In genomic region chr2:61255580-61256437, GRCh38 we compare ENCODE assay signal across 13 cellular contexts.
DNase-seq lines count a peak whose midpoint lies in the region; ATAC-seq and TF ChIP-seq lines count a peak whose summit lies in the region.
"Had no signal": no experiment of that assay in that cellular context is flagged by ENCODE, and none has a peak within 500 bp of the region (broad histone marks: within the 10 kb centered on the region; RNA-seq: fewer than 3 reads in every experiment).

No MANE protein-coding gene starts in this region.

- CTCF ChIA-PET in activated CD4-positive, alpha-beta memory T cell treated with anti-CD3 and anti-CD28 coated beads for 36 hours (lab: Charles Lee), result no interaction called here
- CTCF ChIA-PET in activated CD4-positive, alpha-beta memory T cell treated with anti-CD3 and anti-CD28 coated beads, Interleukin-2, amount 10 ng/mL, durations not matched to agents 7 days and 5 days (lab: Charles Lee), result interaction anchor here (1.0 to 1.6 kb wide), 3 partner anchors 9 to 78 kb away, joined by 3 to 8 read pairs (median 4); no protein-coding TSS in a partner anchor

- no peak overlapping the region for H2BK120ac ChIP-seq in mesendoderm (ENCODE audit: low read depth, low read length)

- no peak overlapping the region for H2AK5ac ChIP-seq in mesendoderm (ENCODE audit: low read length)

- no peak overlapping the region for H3K23ac ChIP-seq in mesendoderm (ENCODE audit: low read length)

- no peak overlapping the region for H4K5ac ChIP-seq in mesendoderm (ENCODE audit: low read length)

- peaks cover 4% of the 10 kb centered on the region for H3K4me1 Mint-ChIP-seq in activated CD4-positive, alpha-beta memory T cell treated with anti-CD3 and anti-CD28 coated beads for 36 hours (ENCODE audit: low read depth)
- peaks cover 8% of the 10 kb centered on the region for H3K4me1 Mint-ChIP-seq in activated CD4-positive, alpha-beta memory T cell treated with anti-CD3 and anti-CD28 coated beads, Interleukin-2, amount 10 ng/mL, durations not matched to agents 7 days and 5 days

- no CpG with 5 or more reads among the region's 5 CpGs for WGBS in mesendoderm (ENCODE audit: extremely low coverage, insufficient coverage, low lambda C conversion rate)

- H3K36me3 ChIP-seq in SJSA1, result peaks cover 15% of the 10 kb centered on the region
- no peaks in the 10 kb centered on the region for H3K36me3 ChIP-seq in fibroblast of lung (ENCODE audit: control insufficient read depth, insufficient read depth, low read length)
- H3K36me3 ChIP-seq in mesendoderm (ENCODE audit: control insufficient read depth, insufficient read depth, low read length), result peaks cover 1% of the 10 kb centered on the region

- H3K9me3 ChIP-seq in SJSA1 (replicated peaks) (no peaks in the 10 kb centered on the region), fibroblast of lung (ENCODE audit: control insufficient read depth, insufficient read depth, low read depth, low read length) (no peaks in the 10 kb centered on the region)
- H3K9me3 ChIP-seq: SJCRH30 had no signal

- no peak overlapping the region for H3K18ac ChIP-seq in mesendoderm (ENCODE audit: low read length)

- no peaks in the 10 kb centered on the region for H4K20me1 ChIP-seq in fibroblast of lung (ENCODE audit: control insufficient read depth, extremely low read depth, insufficient read depth, low read length)

- H3K4me2 ChIP-seq in fibroblast of lung (ENCODE audit: extremely low read depth, insufficient read depth, low read length) (no peak overlapping the region), mesendoderm (ENCODE audit: low read length) (no peak overlapping the region)

- no peak overlapping the region for H3K4me3 Mint-ChIP-seq in activated CD4-positive, alpha-beta memory T cell treated with anti-CD3 and anti-CD28 coated beads for 36 hours
- H3K4me3 Mint-ChIP-seq in activated CD4-positive, alpha-beta memory T cell treated with anti-CD3 and anti-CD28 coated beads, Interleukin-2, amount 10 ng/mL, durations not matched to agents 7 days and 5 days, result no peak overlapping the region

- no peak for DNase-seq in activated CD4-positive, alpha-beta memory T cell treated with anti-CD3 and anti-CD28 coated beads for 36 hours
- no peak for DNase-seq in activated CD4-positive, alpha-beta memory T cell treated with anti-CD3 and anti-CD28 coated beads, Interleukin-2, amount 10 ng/mL, durations not matched to agents 7 days and 5 days
- DNase-seq in SJSA1 (ENCODE audit: low read depth in 1 of 2, low spot score in 2 of 2) (peak in 1 of 2 experiments; percentile 58), fibroblast of lung (ENCODE audit: low read depth in 2 of 2) (peak; percentile 74 to 92), skeletal muscle cell (ENCODE audit: low read depth) (peak; percentile 58), mesendoderm (no peak)
- DNase-seq: activated CD4-positive, alpha-beta T cell treated with anti-CD3 and anti-CD28 coated beads, Interleukin-2, amount 50 U/mL, for 48 hours; aorta; NCI-H2227 treated with DMSO at 0.1 percent for 48 hours; stimulated activated CD8-positive, alpha-beta memory T cell treated with anti-CD3 and anti-CD28 coated beads, Interleukin-4, amount 100 ng/mL, for 48 hours had no signal

- no peaks in the 10 kb centered on the region for H3K79me1 ChIP-seq in mesendoderm (ENCODE audit: low read length)

- no peak overlapping the region for H4K8ac ChIP-seq in mesendoderm (ENCODE audit: low read depth, low read length)

- H3K4me1 ChIP-seq in SJSA1 (replicated peaks), result peaks cover 16% of the 10 kb centered on the region
- H3K4me1 ChIP-seq in fibroblast of lung (ENCODE audit: control insufficient read depth, extremely low read depth, insufficient read depth, low read length), result peaks cover 3% of the 10 kb centered on the region
- no peaks in the 10 kb centered on the region for H3K4me1 ChIP-seq in mesendoderm (ENCODE audit: control insufficient read depth, low read depth, low read length)

- H3K9ac ChIP-seq in fibroblast of lung (ENCODE audit: insufficient read depth, low read length), result no peak overlapping the region
- H3K9ac ChIP-seq in mesendoderm (ENCODE audit: low read length), result no peak overlapping the region

- H2BK15ac ChIP-seq in mesendoderm (replicated peaks; ENCODE audit: low read depth), result no peak overlapping the region

- no peak overlapping the region for H2AFZ ChIP-seq in fibroblast of lung (ENCODE audit: low read length)

- H3K56ac ChIP-seq in mesendoderm (ENCODE audit: low read length), result no peak overlapping the region

- H3K27me3 Mint-ChIP-seq in activated CD4-positive, alpha-beta memory T cell treated with anti-CD3 and anti-CD28 coated beads for 36 hours, result no peaks in the 10 kb centered on the region
- no peaks in the 10 kb centered on the region for H3K27me3 Mint-ChIP-seq in activated CD4-positive, alpha-beta memory T cell treated with anti-CD3 and anti-CD28 coated beads, Interleukin-2, amount 10 ng/mL, durations not matched to agents 7 days and 5 days

- peaks cover 20% of the 10 kb centered on the region for H3K36me3 Mint-ChIP-seq in activated CD4-positive, alpha-beta memory T cell treated with anti-CD3 and anti-CD28 coated beads for 36 hours
- peaks cover 62% of the 10 kb centered on the region for H3K36me3 Mint-ChIP-seq in activated CD4-positive, alpha-beta memory T cell treated with anti-CD3 and anti-CD28 coated beads, Interleukin-2, amount 10 ng/mL, durations not matched to agents 7 days and 5 days (ENCODE audit: low read depth)

- no peak overlapping the region for H2BK5ac ChIP-seq in mesendoderm (ENCODE audit: low read length)

- H3K9me3 Mint-ChIP-seq in activated CD4-positive, alpha-beta memory T cell treated with anti-CD3 and anti-CD28 coated beads for 36 hours, result no peaks in the 10 kb centered on the region
- no peaks in the 10 kb centered on the region for H3K9me3 Mint-ChIP-seq in activated CD4-positive, alpha-beta memory T cell treated with anti-CD3 and anti-CD28 coated beads, Interleukin-2, amount 10 ng/mL, durations not matched to agents 7 days and 5 days

- POLR2A ChIA-PET in activated CD4-positive, alpha-beta memory T cell treated with anti-CD3 and anti-CD28 coated beads for 36 hours (lab: Charles Lee), result no interaction called here
- POLR2A ChIA-PET in activated CD4-positive, alpha-beta memory T cell treated with anti-CD3 and anti-CD28 coated beads, Interleukin-2, amount 10 ng/mL, durations not matched to agents 7 days and 5 days (lab: Charles Lee), result interaction anchor here (0.7 to 1.3 kb wide), 3 partner anchors 42 to 79 kb away, joined by 3 read pairs; no protein-coding TSS in a partner anchor

- no peaks in the 10 kb centered on the region for H3K27me3 ChIP-seq in SJSA1 (replicated peaks)
- no peaks in the 10 kb centered on the region for H3K27me3 ChIP-seq in fibroblast of lung (ENCODE audit: control insufficient read depth, insufficient read depth, low read length)
- H3K27me3 ChIP-seq in mesendoderm (ENCODE audit: insufficient read depth, low read length, poor library complexity), result no peaks in the 10 kb centered on the region
- H3K27me3 ChIP-seq: SJCRH30 had no signal

- H3K79me2 ChIP-seq in fibroblast of lung (ENCODE audit: control insufficient read depth, insufficient read depth, low read length) (no peaks in the 10 kb centered on the region), mesendoderm (ENCODE audit: control insufficient read depth, insufficient read depth, low read length) (no peaks in the 10 kb centered on the region)

- peak overlapping the region; percentile 23 for H3K27ac Mint-ChIP-seq in activated CD4-positive, alpha-beta memory T cell treated with anti-CD3 and anti-CD28 coated beads for 36 hours
- H3K27ac Mint-ChIP-seq in activated CD4-positive, alpha-beta memory T cell treated with anti-CD3 and anti-CD28 coated beads, Interleukin-2, amount 10 ng/mL, durations not matched to agents 7 days and 5 days, result no peak overlapping the region

- ATAC-seq in HG02678 (IDR thresholded peaks at IDR 0.05; ENCODE audit: unreplicated experiment), result no peak
- no peak for ATAC-seq in HG02588 (IDR thresholded peaks at IDR 0.05; ENCODE audit: unreplicated experiment)

- H3K4me3 ChIP-seq in SJSA1 (no peak overlapping the region), fibroblast of lung (replicated peaks in 1 of 4; ENCODE audit: control extremely low read depth in 1 of 4, insufficient read depth in 1 of 4, low read depth in 3 of 4, low read length in 4 of 4) (no peak overlapping the region), skeletal muscle cell (ENCODE audit: low read depth, low read length) (no peak overlapping the region), mesendoderm (ENCODE audit: low read length) (no peak overlapping the region)
- H3K4me3 ChIP-seq: SJCRH30 had no signal

- TF ChIP-seq CTCF in fibroblast of lung (conservative IDR thresholded peaks at IDR 0.05 in 1 of 2, IDR thresholded peaks at IDR 0.05 in 1 of 2; ENCODE audit: low read depth in 1 of 2, low read length in 2 of 2), result no peak

- no peak overlapping the region for H3K4ac ChIP-seq in mesendoderm (ENCODE audit: low read depth, low read length)

- intact Hi-C loops in activated CD4-positive, alpha-beta memory T cell treated with anti-CD3 and anti-CD28 coated beads for 36 hours (cut with micrococcal nuclease), result no loop called here

- H3K27ac ChIP-seq in SJSA1 (peak overlapping the region; percentile 40), fibroblast of lung (ENCODE audit: insufficient read depth, low read length) (no peak overlapping the region), mesendoderm (ENCODE audit: low read depth, low read length) (no peak overlapping the region)
- H3K27ac ChIP-seq: SJCRH30 had no signal

Comparison
In these comparisons a context has a peak if more than half of its experiments do, and no peak if none do; other contexts are left out.
1. DNase-seq: peak in fibroblast of lung (2 of 2) and skeletal muscle cell (single experiment); none in activated CD4-positive, alpha-beta memory T cell treated with anti-CD3 and anti-CD28 coated beads for 36 hours (single experiment), activated CD4-positive, alpha-beta memory T cell treated with anti-CD3 and anti-CD28 coated beads, Interleukin-2, amount 10 ng/mL, durations not matched to agents 7 days and 5 days (single experiment) and mesendoderm (single experiment).